10 cellular contexts compared by ENCODE assay signal in the genomic region with DNA sequence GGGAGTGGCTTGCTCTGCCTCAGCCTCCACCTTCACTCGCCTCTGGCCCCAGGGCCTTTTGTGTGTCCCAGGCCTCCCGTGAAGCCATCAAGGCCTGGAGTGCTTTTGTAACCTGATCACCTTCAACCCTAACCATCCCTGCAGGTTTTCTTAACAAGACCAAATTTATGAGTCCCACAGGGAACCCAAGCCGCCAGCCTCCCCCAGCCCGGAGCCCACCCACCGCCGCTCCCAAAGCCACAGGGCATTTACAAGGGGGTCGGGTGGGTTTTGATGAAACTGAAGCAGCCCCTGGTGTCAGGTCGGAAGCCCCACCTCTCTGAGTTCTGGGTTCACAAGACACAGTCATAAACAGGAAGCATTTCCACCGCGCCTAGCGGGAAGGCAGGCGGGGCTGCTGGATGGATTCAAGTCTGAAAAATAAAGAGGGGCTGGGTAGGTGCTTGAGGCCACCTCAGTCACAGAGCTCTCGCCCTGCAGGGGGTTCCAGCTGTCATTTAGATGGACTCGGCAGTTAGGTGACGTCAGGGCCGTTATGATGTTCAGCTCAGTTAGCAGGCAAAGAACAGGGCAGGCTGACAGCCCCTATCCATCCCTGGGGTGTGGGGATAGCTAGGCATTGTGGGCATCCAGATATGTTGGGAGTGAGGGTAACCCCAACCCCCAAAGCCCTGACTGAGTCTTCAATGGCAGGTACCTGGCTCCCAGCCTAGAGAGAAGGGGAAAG.
DNase-seq lines count a peak whose midpoint lies in the region; ATAC-seq, FAIRE-seq and TF ChIP-seq lines count a peak whose summit lies in the region.
"Had no signal": no experiment of that assay in that cellular context is flagged by ENCODE, and none has a peak within 500 bp of the region (broad histone marks: within the 10 kb centered on the region; RNA-seq: fewer than 3 reads in every experiment).

No MANE protein-coding gene starts in this region.

- peak; percentile 62 for ATAC-seq in CD4-positive, alpha-beta T cell (ENCODE audit: poor library complexity)
- ATAC-seq in GM18520 (IDR thresholded peaks at IDR 0.05; ENCODE audit: unreplicated experiment) = no peak

- no peaks in the 10 kb centered on the region for H3K27me3 ChIP-seq in CD4-positive, alpha-beta T cell (ENCODE audit: control insufficient read depth, insufficient read depth, low read length)

- H3K4me1 Mint-ChIP-seq in CD4-positive, alpha-beta T cell (ENCODE audit: low read depth) = peaks cover 21% of the 10 kb centered on the region
- H3K4me1 Mint-ChIP-seq in chondrocyte (ENCODE audit: low read depth) = peaks cover 7% of the 10 kb centered on the region

- H3K27ac ChIP-seq in CD4-positive, alpha-beta T cell (ENCODE audit: low read depth, low read length) = no peak overlapping the region

- intact Hi-C loops in CD4-positive, alpha-beta T cell (cut with DNase I, micrococcal nuclease) = no loop called here

- H3K9me3 ChIP-seq in CD4-positive, alpha-beta T cell (ENCODE audit: control insufficient read depth, low read length) = no peaks in the 10 kb centered on the region

- peak overlapping the region; percentile 80 for H3K27ac Mint-ChIP-seq in CD4-positive, alpha-beta T cell
- H3K27ac Mint-ChIP-seq in chondrocyte (ENCODE audit: unreplicated experiment) = no peak overlapping the region

- peaks cover 4% of the 10 kb centered on the region for H3K9me3 Mint-ChIP-seq in CD4-positive, alpha-beta T cell
- H3K9me3 Mint-ChIP-seq in chondrocyte (ENCODE audit: low read depth) = peaks cover 30% of the 10 kb centered on the region

- no peak for FAIRE-seq in RCC 7860 (lab: Jason Lieb, UNC)
- FAIRE-seq: bronchial epithelial cell had no signal

- H3K27me3 Mint-ChIP-seq in CD4-positive, alpha-beta T cell = no peaks in the 10 kb centered on the region
- no peaks in the 10 kb centered on the region for H3K27me3 Mint-ChIP-seq in chondrocyte (ENCODE audit: low read depth)

- H3K36me3 Mint-ChIP-seq in CD4-positive, alpha-beta T cell (ENCODE audit: low read depth) = peaks cover 5% of the 10 kb centered on the region
- H3K36me3 Mint-ChIP-seq in chondrocyte (ENCODE audit: low read depth) = peaks cover 2% of the 10 kb centered on the region

- no peak for TF ChIP-seq CTCF in CD4-positive, alpha-beta T cell (IDR thresholded peaks at IDR 0.05)
- TF ChIP-seq CTCF in chondrocyte (IDR thresholded peaks at IDR 0.05) = no peak

- H3K4me3 Mint-ChIP-seq in CD4-positive, alpha-beta T cell = peak overlapping the region; percentile 38
- no peak overlapping the region for H3K4me3 Mint-ChIP-seq in chondrocyte (ENCODE audit: unreplicated experiment)

- POLR2A ChIA-PET in CD4-positive, alpha-beta T cell (lab: Charles Lee) = interaction anchor here (0.6 to 1.9 kb wide), 2 partner anchors 27 to 128 kb away, joined by 4 to 7 read pairs; a partner anchor contains a TSS

- CTCF ChIA-PET in CD4-positive, alpha-beta T cell (lab: Charles Lee) = no interaction called here

- DNase-seq in CD4-positive, alpha-beta T cell = peak; percentile 0 to 50 (median 20)
- DNase-seq in NCI-H1436 (lab: John Stamatoyannopoulos, UW) = peak; percentile 22
- DNase-seq in activated CD4-positive, alpha-beta T cell treated with anti-CD3 and anti-CD28 coated beads, Interleukin-2, amount 50 U/mL, for 1 hour = peak; percentile 3
- peak; percentile 53 for DNase-seq in iPS-NIHi11 (ENCODE audit: low spot score)
- no peak for DNase-seq in T1000 (lab: John Stamatoyannopoulos, UW)
- DNase-seq in chondrocyte (ENCODE audit: low spot score) = no peak
- DNase-seq in RCC 7860 (ENCODE audit: low spot score) = no peak
- DNase-seq: GOT3 had no signal

Comparison
In these comparisons a context has a peak if more than half of its experiments do, and no peak if none do; other contexts are left out.
1. DNase-seq: peak in CD4-positive, alpha-beta T cell (10 of 10), NCI-H1436 (single experiment), activated CD4-positive, alpha-beta T cell treated with anti-CD3 and anti-CD28 coated beads, Interleukin-2, amount 50 U/mL, for 1 hour (single experiment) and iPS-NIHi11 (single experiment); none in T1000 (single experiment), chondrocyte (single experiment) and RCC 7860 (single experiment).